Comparison of ENCODE assay signal across 22 cellular contexts in the genomic region with DNA sequence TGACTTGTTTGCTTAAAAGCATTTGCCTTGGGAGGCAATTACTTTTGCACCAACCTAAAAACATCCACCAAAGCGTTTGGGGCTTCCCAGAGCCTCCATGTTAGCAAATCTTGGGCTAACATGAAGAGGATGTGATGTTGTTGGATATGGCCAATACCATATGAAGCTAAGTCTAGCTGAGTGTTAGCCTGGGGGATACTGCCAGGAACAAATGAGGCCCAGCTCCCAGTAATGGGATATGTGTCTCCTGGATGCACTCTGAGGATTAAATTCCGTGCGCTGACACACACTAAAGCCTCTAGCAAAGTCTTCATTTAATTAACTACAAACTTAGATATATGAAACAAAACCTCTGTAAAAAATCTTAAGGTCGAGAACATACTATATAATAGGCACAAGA. TPM values are rescaled to one million over a fixed set of nuclear protein-coding genes. Genes with fewer than 3 reads are reported as not detected.
DNase-seq lines count a peak whose midpoint lies in the region; ATAC-seq and TF ChIP-seq lines count a peak whose summit lies in the region.
"Had no signal": no experiment of that assay in that cellular context is flagged by ENCODE, and none has a peak within 500 bp of the region (broad histone marks: within the 10 kb centered on the region; RNA-seq: fewer than 3 reads in every experiment).

No MANE protein-coding gene starts in this region.

- intact Hi-C loops in activated naive CD4-positive, alpha-beta T cell treated with anti-CD3 and anti-CD28 coated beads for 36 hours (cut with micrococcal nuclease): loop anchor here (1.0 to 10.0 kb wide), 6 partner anchors 38 to 843 kb away; no protein-coding TSS in a partner anchor
- intact Hi-C loops in activated T-helper 1 cell treated with anti-CD3 and anti-CD28 coated beads, Interleukin-12 subunit alpha, Interleukin-12 subunit beta, Interleukin-2, Interleukin-4 antibody, amounts not matched to agents 30 ng/mL and 10 ng/mL and 1 ng/mL, durations not matched to agents 14 hours and 24 hours and 36 hours (cut with micrococcal nuclease): loop anchor here (1.0 to 5.0 kb wide), 6 partner anchors 38 to 803 kb away; no protein-coding TSS in a partner anchor
- intact Hi-C loops in Right ventricle myocardium superior (cut with DNase I): no loop called here

- H3K27me3 Mint-ChIP-seq in activated naive CD4-positive, alpha-beta T cell treated with anti-CD3 and anti-CD28 coated beads for 36 hours (ENCODE audit: low read depth): no peaks in the 10 kb centered on the region
- peaks cover 2% of the 10 kb centered on the region for H3K27me3 Mint-ChIP-seq in activated T-helper 1 cell treated with anti-CD3 and anti-CD28 coated beads, Interleukin-12 subunit alpha, Interleukin-12 subunit beta, Interleukin-2, Interleukin-4 antibody, amounts not matched to agents 30 ng/mL and 10 ng/mL and 1 ng/mL, durations not matched to agents 14 hours and 24 hours and 36 hours (ENCODE audit: insufficient read depth)
- no peaks in the 10 kb centered on the region for H3K27me3 Mint-ChIP-seq in stimulated activated naive CD8-positive, alpha-beta T cell treated with anti-CD3 and anti-CD28 coated beads, Interleukin-15, amount 100 ng/mL, for 72 hours

- no peak for ATAC-seq in stimulated activated naive CD8-positive, alpha-beta T cell treated with anti-CD3 and anti-CD28 coated beads, Interleukin-15, amount 100 ng/mL, for 72 hours
- ATAC-seq in Right ventricle myocardium superior (ENCODE audit: poor library complexity): no peak

- H3K4me1 ChIP-seq in KMS-11 (ENCODE audit: low read depth, poor library complexity, severe bottlenecking): peaks cover 57% of the 10 kb centered on the region
- H3K4me1 ChIP-seq: colonic mucosa had no signal

- CTCF ChIA-PET in activated naive CD4-positive, alpha-beta T cell treated with anti-CD3 and anti-CD28 coated beads for 36 hours (lab: Charles Lee): interaction anchor here (0.6 to 1.5 kb wide), 6 partner anchors 11 to 813 kb away, joined by 3 to 5 read pairs (median 4); no protein-coding TSS in a partner anchor

- H3K79me2 ChIP-seq in KMS-11 (ENCODE audit: insufficient read depth, low read depth): no peaks in the 10 kb centered on the region

- H2AFZ ChIP-seq in KMS-11 (ENCODE audit: low read depth): no peak overlapping the region

- peaks cover 3% of the 10 kb centered on the region for H3K9me3 Mint-ChIP-seq in activated naive CD4-positive, alpha-beta T cell treated with anti-CD3 and anti-CD28 coated beads for 36 hours
- no peaks in the 10 kb centered on the region for H3K9me3 Mint-ChIP-seq in activated T-helper 1 cell treated with anti-CD3 and anti-CD28 coated beads, Interleukin-12 subunit alpha, Interleukin-12 subunit beta, Interleukin-2, Interleukin-4 antibody, amounts not matched to agents 30 ng/mL and 10 ng/mL and 1 ng/mL, durations not matched to agents 14 hours and 24 hours and 36 hours
- H3K9me3 Mint-ChIP-seq in stimulated activated naive CD8-positive, alpha-beta T cell treated with anti-CD3 and anti-CD28 coated beads, Interleukin-15, amount 100 ng/mL, for 72 hours: peaks cover 6% of the 10 kb centered on the region in 2 donors
- H3K9me3 Mint-ChIP-seq: nephron progenitor cell had no signal

- H3K27ac Mint-ChIP-seq in activated naive CD4-positive, alpha-beta T cell treated with anti-CD3 and anti-CD28 coated beads for 36 hours: peak overlapping the region; percentile 78
- peak overlapping the region; percentile 93 for H3K27ac Mint-ChIP-seq in activated T-helper 1 cell treated with anti-CD3 and anti-CD28 coated beads, Interleukin-12 subunit alpha, Interleukin-12 subunit beta, Interleukin-2, Interleukin-4 antibody, amounts not matched to agents 30 ng/mL and 10 ng/mL and 1 ng/mL, durations not matched to agents 14 hours and 24 hours and 36 hours
- peak overlapping the region; percentile 93 for H3K27ac Mint-ChIP-seq in stimulated activated naive CD8-positive, alpha-beta T cell treated with anti-CD3 and anti-CD28 coated beads, Interleukin-15, amount 100 ng/mL, for 72 hours
- H3K27ac Mint-ChIP-seq: nephron progenitor cell had no signal

- H3K4me3 ChIP-seq in KMS-11 (IDR thresholded peaks at IDR 0.05; ENCODE audit: insufficient read depth, low read depth, low read length): no peak overlapping the region
- H3K4me3 ChIP-seq: cardiac muscle cell, colonic mucosa, transverse colon had no signal

- no peak for TF ChIP-seq CTCF in KMS-11 (conservative IDR thresholded peaks at IDR 0.05; ENCODE audit: low read depth, low read length)

- no peaks in the 10 kb centered on the region for H3K36me3 ChIP-seq in KMS-11 (ENCODE audit: insufficient read depth)
- H3K36me3 ChIP-seq: cardiac muscle cell, colonic mucosa, transverse colon had no signal

- H3K4me1 Mint-ChIP-seq in activated naive CD4-positive, alpha-beta T cell treated with anti-CD3 and anti-CD28 coated beads for 36 hours (ENCODE audit: low read depth): peaks cover 88% of the 10 kb centered on the region
- peaks cover 92% of the 10 kb centered on the region for H3K4me1 Mint-ChIP-seq in activated T-helper 1 cell treated with anti-CD3 and anti-CD28 coated beads, Interleukin-12 subunit alpha, Interleukin-12 subunit beta, Interleukin-2, Interleukin-4 antibody, amounts not matched to agents 30 ng/mL and 10 ng/mL and 1 ng/mL, durations not matched to agents 14 hours and 24 hours and 36 hours (ENCODE audit: low read depth)
- peaks cover 97% of the 10 kb centered on the region for H3K4me1 Mint-ChIP-seq in stimulated activated naive CD8-positive, alpha-beta T cell treated with anti-CD3 and anti-CD28 coated beads, Interleukin-15, amount 100 ng/mL, for 72 hours
- H3K4me1 Mint-ChIP-seq: nephron progenitor cell had no signal

- H3K36me3 Mint-ChIP-seq in activated naive CD4-positive, alpha-beta T cell treated with anti-CD3 and anti-CD28 coated beads for 36 hours (ENCODE audit: low read depth): no peaks in the 10 kb centered on the region
- H3K36me3 Mint-ChIP-seq in activated T-helper 1 cell treated with anti-CD3 and anti-CD28 coated beads, Interleukin-12 subunit alpha, Interleukin-12 subunit beta, Interleukin-2, Interleukin-4 antibody, amounts not matched to agents 30 ng/mL and 10 ng/mL and 1 ng/mL, durations not matched to agents 14 hours and 24 hours and 36 hours (ENCODE audit: low read depth): peaks cover 7% of the 10 kb centered on the region

- no peak overlapping the region for H3K9ac ChIP-seq in KMS-11

- no peak overlapping the region for H3K27ac ChIP-seq in KMS-11
- H3K27ac ChIP-seq: cardiac muscle cell, colonic mucosa, skin epidermis, transverse colon had no signal

- no peaks in the 10 kb centered on the region for H3K27me3 ChIP-seq in KMS-11 (ENCODE audit: insufficient read depth, low read depth)
- H3K27me3 ChIP-seq: cardiac muscle cell, colonic mucosa, transverse colon had no signal

- H4K20me1 ChIP-seq in KMS-11 (ENCODE audit: insufficient read depth): no peaks in the 10 kb centered on the region

- peak overlapping the region; percentile 56; the same call in 1 of the 2 replicates for H3K4me2 ChIP-seq in KMS-11

- no peak for DNase-seq in activated naive CD4-positive, alpha-beta T cell treated with anti-CD3 and anti-CD28 coated beads for 36 hours
- DNase-seq in activated naive CD4-positive, alpha-beta T cell (lab: John Stamatoyannopoulos, UW): no peak
- DNase-seq in activated T-helper 1 cell treated with anti-CD3 and anti-CD28 coated beads, Interleukin-12 subunit alpha, Interleukin-12 subunit beta, Interleukin-2, Interleukin-4 antibody, amounts not matched to agents 30 ng/mL and 10 ng/mL and 1 ng/mL, durations not matched to agents 14 hours and 24 hours and 36 hours (ENCODE audit: low spot score): no peak
- peak in 1 of 2 donors; percentile 16 for DNase-seq in stimulated activated naive CD8-positive, alpha-beta T cell treated with anti-CD3 and anti-CD28 coated beads, Interleukin-15, amount 100 ng/mL, for 72 hours
- DNase-seq in NCI-H345 treated with DMSO at 0.1 percent for 48 hours (lab: John Stamatoyannopoulos, UW; ENCODE audit: unreplicated experiment): no peak
- no peak for DNase-seq in Right ventricle myocardium superior
- DNase-seq: activated effector memory CD4-positive, alpha-beta T cell treated with anti-CD3 and anti-CD28 coated beads, Interleukin-2, amount 50 U/mL, for 16 hours; aorta; C1 segment of cervical spinal cord; colonic mucosa; DMS79 treated with DMSO at 0.1 percent for 48 hours; effector CD8-positive, alpha-beta T cell; midbrain; NCI-H146; NCI-H510A treated with DMSO at 0.1 percent for 48 hours; nephron progenitor cell; NK-92 treated with Interleukin-12 subunit alpha and Interleukin-12 subunit beta, amount 100 ng/mL, for 24 hours; SIG-M5; transverse colon had no signal

- H3K4me3 Mint-ChIP-seq in activated naive CD4-positive, alpha-beta T cell treated with anti-CD3 and anti-CD28 coated beads for 36 hours: no peak overlapping the region
- peak overlapping the region; percentile 49 for H3K4me3 Mint-ChIP-seq in activated T-helper 1 cell treated with anti-CD3 and anti-CD28 coated beads, Interleukin-12 subunit alpha, Interleukin-12 subunit beta, Interleukin-2, Interleukin-4 antibody, amounts not matched to agents 30 ng/mL and 10 ng/mL and 1 ng/mL, durations not matched to agents 14 hours and 24 hours and 36 hours
- peak overlapping the region; percentile 22 to 78 for H3K4me3 Mint-ChIP-seq in stimulated activated naive CD8-positive, alpha-beta T cell treated with anti-CD3 and anti-CD28 coated beads, Interleukin-15, amount 100 ng/mL, for 72 hours
- H3K4me3 Mint-ChIP-seq: nephron progenitor cell had no signal

RNA-seq across cellular contexts. Expression of gene HBS1L, which starts 35.3 kb away (rescaled TPM):
- 100 to 1,000 TPM; 150 to 153 TPM for total RNA-seq in activated naive CD4-positive, alpha-beta T cell treated with anti-CD3 and anti-CD28 coated beads for 36 hours
- total RNA-seq in activated T-helper 1 cell treated with anti-CD3 and anti-CD28 coated beads, Interleukin-12 subunit alpha, Interleukin-12 subunit beta, Interleukin-2, Interleukin-4 antibody, amounts not matched to agents 30 ng/mL and 10 ng/mL and 1 ng/mL, durations not matched to agents 14 hours and 24 hours and 36 hours: 104 and 115 TPM in 2 replicates
- 89.0 TPM for total RNA-seq in Right ventricle myocardium superior
